Comparison of ENCODE assay signal across 1 cellular context in the genomic region with DNA sequence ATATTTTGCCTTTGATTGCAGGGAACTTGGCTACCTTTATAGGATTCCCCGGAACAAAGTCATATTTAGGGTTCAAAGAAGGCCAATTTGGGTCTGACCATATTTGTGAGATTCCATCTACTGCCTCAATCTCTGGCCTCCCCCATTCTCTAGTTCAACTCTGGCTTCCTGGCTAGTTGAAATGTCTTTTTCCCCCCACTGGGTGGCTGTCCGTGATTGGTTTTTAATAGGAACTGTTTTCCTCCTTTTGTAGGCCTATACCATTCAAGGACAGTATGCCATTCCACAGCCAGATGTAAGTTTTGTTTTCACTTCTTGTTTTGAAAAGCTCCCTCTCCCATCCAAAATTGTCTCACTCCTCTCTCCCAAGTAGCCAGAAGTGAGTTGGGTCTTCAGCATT.
A peak's percentile ranks its signal among the peaks of the same experiment; 100 is the strongest.
TF ChIP-seq lines count a peak whose summit lies in the region.

No MANE protein-coding gene starts in this region.

TF ChIP-seq in HepG2, 621 proteins besides CTCF, POLR2A, EP300 and RAD21:
- TF ChIP-seq RERE (CRISPR knock-in tag; IDR thresholded peaks at IDR 0.05; ENCODE audit: low read depth): no peak
- no peak for TF ChIP-seq GATAD1 (CRISPR knock-in tag; IDR thresholded peaks at IDR 0.05)
- TF ChIP-seq, protein P1, sequence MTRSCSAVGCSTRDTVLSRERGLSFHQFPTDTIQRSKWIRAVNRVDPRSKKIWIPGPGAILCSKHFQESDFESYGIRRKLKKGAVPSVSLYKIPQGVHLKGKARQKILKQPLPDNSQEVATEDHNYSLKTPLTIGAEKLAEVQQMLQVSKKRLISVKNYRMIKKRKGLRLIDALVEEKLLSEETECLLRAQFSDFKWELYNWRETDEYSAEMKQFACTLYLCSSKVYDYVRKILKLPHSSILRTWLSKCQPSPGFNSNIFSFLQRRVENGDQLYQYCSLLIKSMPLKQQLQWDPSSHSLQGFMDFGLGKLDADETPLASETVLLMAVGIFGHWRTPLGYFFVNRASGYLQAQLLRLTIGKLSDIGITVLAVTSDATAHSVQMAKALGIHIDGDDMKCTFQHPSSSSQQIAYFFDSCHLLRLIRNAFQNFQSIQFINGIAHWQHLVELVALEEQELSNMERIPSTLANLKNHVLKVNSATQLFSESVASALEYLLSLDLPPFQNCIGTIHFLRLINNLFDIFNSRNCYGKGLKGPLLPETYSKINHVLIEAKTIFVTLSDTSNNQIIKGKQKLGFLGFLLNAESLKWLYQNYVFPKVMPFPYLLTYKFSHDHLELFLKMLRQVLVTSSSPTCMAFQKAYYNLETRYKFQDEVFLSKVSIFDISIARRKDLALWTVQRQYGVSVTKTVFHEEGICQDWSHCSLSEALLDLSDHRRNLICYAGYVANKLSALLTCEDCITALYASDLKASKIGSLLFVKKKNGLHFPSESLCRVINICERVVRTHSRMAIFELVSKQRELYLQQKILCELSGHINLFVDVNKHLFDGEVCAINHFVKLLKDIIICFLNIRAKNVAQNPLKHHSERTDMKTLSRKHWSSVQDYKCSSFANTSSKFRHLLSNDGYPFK (CRISPR knock-in tag; IDR thresholded peaks at IDR 0.05; ENCODE audit: borderline replicate concordance): no peak
- TF ChIP-seq RBFOX2 (IDR thresholded peaks at IDR 0.05; ENCODE audit: low read depth, low read length): peak; percentile 56; the same call in 1 of the 2 replicates
- no peak for TF ChIP-seq PAXIP1 (CRISPR knock-in tag; conservative IDR thresholded peaks at IDR 0.05)
- no peak for TF ChIP-seq ZNF691 (CRISPR knock-in tag; IDR thresholded peaks at IDR 0.05; ENCODE audit: borderline replicate concordance, low read depth)
- peak; percentile 42 for TF ChIP-seq RBM22 (optimal IDR thresholded peaks at IDR 0.05; ENCODE audit: low read length)
